Comparison of ENCODE assay signal across 18 cellular contexts in the genomic region with DNA sequence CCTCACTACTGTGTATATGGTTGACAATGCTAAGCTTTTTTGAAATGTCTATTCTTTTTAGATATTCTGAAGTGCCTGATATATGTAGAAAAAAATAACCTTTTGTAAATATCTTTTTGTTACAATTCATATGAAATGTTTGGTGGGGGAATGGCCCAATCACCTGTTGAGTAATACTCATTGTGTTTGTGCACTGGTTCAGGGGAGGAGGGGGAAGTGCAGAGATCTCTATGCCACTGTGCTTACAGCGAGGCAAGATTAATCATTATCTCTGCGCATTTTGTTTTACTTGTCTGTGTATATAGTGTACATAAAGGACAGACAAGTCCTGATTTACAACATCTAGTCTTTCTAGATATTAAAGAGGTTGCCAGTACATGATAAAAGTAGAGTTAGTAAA. TPM values are rescaled to one million over a fixed set of nuclear protein-coding genes. Genes with fewer than 3 reads are reported as not detected.
A peak's percentile ranks its signal among the peaks of the same experiment; 100 is the strongest.
DNase-seq lines count a peak whose midpoint lies in the region; ATAC-seq and TF ChIP-seq lines count a peak whose summit lies in the region.
"Had no signal": no experiment of that assay in that cellular context is flagged by ENCODE, and none has a peak within 500 bp of the region (broad histone marks: within the 10 kb centered on the region; RNA-seq: fewer than 3 reads in every experiment).

No MANE protein-coding gene starts in this region.

- peak overlapping the region; percentile 20 for H3K4me3 Mint-ChIP-seq in activated CD8-positive, alpha-beta T cell treated with anti-CD3 and anti-CD28 coated beads, Interleukin-2, amount 10 ng/mL, durations not matched to agents 7 days and 5 days
- H3K4me3 Mint-ChIP-seq in naive thymus-derived CD4-positive, alpha-beta T cell: peak overlapping the region in 5 of 10 donors; percentile 44 to 84 (median 66)
- H3K4me3 Mint-ChIP-seq: activated CD4-positive, alpha-beta T cell treated with anti-CD3 and anti-CD28 coated beads, Interleukin-2, amount 10 ng/mL, durations not matched to agents 7 days and 5 days; H9 had no signal

- peaks cover 20% of the 10 kb centered on the region for H3K27me3 Mint-ChIP-seq in activated CD8-positive, alpha-beta T cell treated with anti-CD3 and anti-CD28 coated beads, Interleukin-2, amount 10 ng/mL, durations not matched to agents 7 days and 5 days (ENCODE audit: low read depth)
- H3K27me3 Mint-ChIP-seq in naive thymus-derived CD4-positive, alpha-beta T cell: peaks cover 10 to 47% (median 29%) of the 10 kb centered on the region in 5 donors

- no peaks in the 10 kb centered on the region for H3K27me3 ChIP-seq in naive thymus-derived CD4-positive, alpha-beta T cell (ENCODE audit: control insufficient read depth in 2 of 2, insufficient read depth in 2 of 2, low read length in 2 of 2)
- H3K27me3 ChIP-seq in left ventricle myocardium inferior (ENCODE audit: low read depth): no peaks in the 10 kb centered on the region

- no peak for ATAC-seq in activated CD8-positive, alpha-beta T cell treated with anti-CD3 and anti-CD28 coated beads, Interleukin-2, amount 10 ng/mL, durations not matched to agents 7 days and 5 days
- ATAC-seq in naive thymus-derived CD4-positive, alpha-beta T cell: peak; percentile 62
- no peak for ATAC-seq in GM18517 (IDR thresholded peaks at IDR 0.05; ENCODE audit: unreplicated experiment)

- no peaks in the 10 kb centered on the region for H3K9me3 Mint-ChIP-seq in activated CD8-positive, alpha-beta T cell treated with anti-CD3 and anti-CD28 coated beads, Interleukin-2, amount 10 ng/mL, durations not matched to agents 7 days and 5 days (ENCODE audit: insufficient read depth)
- peaks cover 0 to 3% (median 0%) of the 10 kb centered on the region in 11 donors for H3K9me3 Mint-ChIP-seq in naive thymus-derived CD4-positive, alpha-beta T cell
- H3K9me3 Mint-ChIP-seq: activated CD4-positive, alpha-beta T cell treated with anti-CD3 and anti-CD28 coated beads, Interleukin-2, amount 10 ng/mL, durations not matched to agents 7 days and 5 days; dendritic cell treated with granulocyte-macrophage colony-stimulating factor and Interleukin-4, amounts not matched to agents 40 ng/mL and 50 ng/mL, for 4 days; H9 had no signal

- peak; percentile 31 for DNase-seq in COLO668 (lab: John Stamatoyannopoulos, UW; ENCODE audit: unreplicated experiment)
- no peak for DNase-seq in activated CD8-positive, alpha-beta T cell treated with anti-CD3 and anti-CD28 coated beads, Interleukin-2, amount 10 ng/mL, durations not matched to agents 7 days and 5 days
- peak in 1 of 9 donors; percentile 25 for DNase-seq in naive thymus-derived CD4-positive, alpha-beta T cell
- no peak for DNase-seq in NCI-H82 (lab: John Stamatoyannopoulos, UW)
- DNase-seq in left ventricle myocardium inferior: no peak
- DNase-seq: activated CD4-positive, alpha-beta T cell treated with anti-CD3 and anti-CD28 coated beads, Interleukin-2, amount 10 ng/mL, durations not matched to agents 7 days and 5 days; activated gamma-delta T cell; amygdala; Caco-2; H9; head of caudate nucleus; NCI-H446; small intestine; stimulated activated naive CD8-positive, alpha-beta T cell treated with anti-CD3 and anti-CD28 coated beads, Interleukin-15, Interleukin-2, amounts not matched to agents 100 U/mL and 50 U/mL, for 24 hours; tibial artery had no signal

- CTCF ChIA-PET in activated CD8-positive, alpha-beta T cell treated with anti-CD3 and anti-CD28 coated beads, Interleukin-2, amount 10 ng/mL, durations not matched to agents 7 days and 5 days (lab: Charles Lee): interaction anchor here (0.8 to 1.4 kb wide), 3 partner anchors 22 to 121 kb away, joined by 3 read pairs; no protein-coding TSS in a partner anchor
- CTCF ChIA-PET in naive thymus-derived CD4-positive, alpha-beta T cell (lab: Charles Lee): no interaction called here

- intact Hi-C loops in naive thymus-derived CD4-positive, alpha-beta T cell (cut with micrococcal nuclease): no loop called here
- intact Hi-C loops in left ventricle myocardium inferior (cut with micrococcal nuclease): no loop called here

- peaks cover 10% of the 10 kb centered on the region for H3K4me1 Mint-ChIP-seq in activated CD8-positive, alpha-beta T cell treated with anti-CD3 and anti-CD28 coated beads, Interleukin-2, amount 10 ng/mL, durations not matched to agents 7 days and 5 days (ENCODE audit: low read depth)
- peaks cover 0 to 9% (median 6%) of the 10 kb centered on the region in 7 donors for H3K4me1 Mint-ChIP-seq in naive thymus-derived CD4-positive, alpha-beta T cell

- TF ChIP-seq EP300 in Ishikawa (IDR thresholded peaks at IDR 0.05; ENCODE audit: borderline replicate concordance): no peak

- H3K4me1 ChIP-seq in naive thymus-derived CD4-positive, alpha-beta T cell (ENCODE audit: control insufficient read depth in 2 of 2, insufficient read depth in 2 of 2, low read length in 2 of 2): no peaks in the 10 kb centered on the region
- H3K4me1 ChIP-seq in left ventricle myocardium inferior: peaks cover 4% of the 10 kb centered on the region
- H3K4me1 ChIP-seq: tibial artery had no signal

- no peak overlapping the region for H3K27ac ChIP-seq in naive thymus-derived CD4-positive, alpha-beta T cell (ENCODE audit: low read depth, low read length)
- H3K27ac ChIP-seq in left ventricle myocardium inferior (replicated peaks): no peak overlapping the region

- POLR2A ChIA-PET in activated CD8-positive, alpha-beta T cell treated with anti-CD3 and anti-CD28 coated beads, Interleukin-2, amount 10 ng/mL, durations not matched to agents 7 days and 5 days (lab: Charles Lee): no interaction called here
- POLR2A ChIA-PET in naive thymus-derived CD4-positive, alpha-beta T cell (lab: Charles Lee): no interaction called here

- H3K36me3 Mint-ChIP-seq in activated CD8-positive, alpha-beta T cell treated with anti-CD3 and anti-CD28 coated beads, Interleukin-2, amount 10 ng/mL, durations not matched to agents 7 days and 5 days (ENCODE audit: low read depth): peaks cover 26% of the 10 kb centered on the region
- peaks cover 0 to 26% (median 26%) of the 10 kb centered on the region in 5 donors for H3K36me3 Mint-ChIP-seq in naive thymus-derived CD4-positive, alpha-beta T cell

- no peak for TF ChIP-seq CTCF in left ventricle myocardium inferior (IDR thresholded peaks at IDR 0.05; ENCODE audit: borderline replicate concordance)

- H3K9me3 ChIP-seq in naive thymus-derived CD4-positive, alpha-beta T cell (ENCODE audit: control insufficient read depth in 2 of 3, low read length in 3 of 3): no peaks in the 10 kb centered on the region
- no peaks in the 10 kb centered on the region for H3K9me3 ChIP-seq in left ventricle myocardium inferior (replicated peaks)
- H3K9me3 ChIP-seq: Caco-2, tibial artery had no signal

- H3K27ac Mint-ChIP-seq in activated CD8-positive, alpha-beta T cell treated with anti-CD3 and anti-CD28 coated beads, Interleukin-2, amount 10 ng/mL, durations not matched to agents 7 days and 5 days: no peak overlapping the region
- peak overlapping the region in 4 of 9 donors; percentile 32 to 97 (median 58) for H3K27ac Mint-ChIP-seq in naive thymus-derived CD4-positive, alpha-beta T cell
- H3K27ac Mint-ChIP-seq: activated CD4-positive, alpha-beta T cell treated with anti-CD3 and anti-CD28 coated beads, Interleukin-2, amount 10 ng/mL, durations not matched to agents 7 days and 5 days; H9 had no signal

- no peak for TF ChIP-seq RAD21 in Ishikawa (IDR thresholded peaks at IDR 0.05; ENCODE audit: low read depth)

- no peaks in the 10 kb centered on the region for H3K36me3 ChIP-seq in naive thymus-derived CD4-positive, alpha-beta T cell (ENCODE audit: control insufficient read depth in 2 of 3, insufficient read depth in 3 of 3, low read length in 3 of 3)
- peaks cover 4% of the 10 kb centered on the region for H3K36me3 ChIP-seq in left ventricle myocardium inferior

- no peak overlapping the region for H3K4me3 ChIP-seq in naive thymus-derived CD4-positive, alpha-beta T cell (ENCODE audit: low read length)
- no peak overlapping the region for H3K4me3 ChIP-seq in left ventricle myocardium inferior

TF ChIP-seq in Ishikawa, 13 proteins besides CTCF, POLR2A, EP300 and RAD21:
- TF ChIP-seq FOXM1 (IDR thresholded peaks at IDR 0.05; ENCODE audit: borderline replicate concordance, low read depth) (no peak), CEBPB (IDR thresholded peaks at IDR 0.05) (peak; percentile 59)

RNA-seq across cellular contexts. Expression of a gene that starts 25.2 kb away (rescaled TPM):
- 10 to 100 TPM; 38.2 to 39.7 TPM for total RNA-seq in activated CD8-positive, alpha-beta T cell treated with anti-CD3 and anti-CD28 coated beads, Interleukin-2, amount 10 ng/mL, durations not matched to agents 7 days and 5 days
- total RNA-seq in naive thymus-derived CD4-positive, alpha-beta T cell: 10 to 100 TPM; 19.8 to 37.7 (median 27.5) TPM
- polyA plus RNA-seq in naive thymus-derived CD4-positive, alpha-beta T cell: 10 to 100 TPM; 21.3 to 49.1 TPM
- 20.3 TPM for total RNA-seq in left ventricle myocardium inferior

RNA-seq across cellular contexts. Expression of a gene that starts 39.5 kb away (rescaled TPM):
- under 1 TPM; 0.21 to 0.29 TPM for total RNA-seq in activated CD8-positive, alpha-beta T cell treated with anti-CD3 and anti-CD28 coated beads, Interleukin-2, amount 10 ng/mL, durations not matched to agents 7 days and 5 days
- 10 to 100 TPM in 2 of 5 experiments, under 1 TPM in 2, not detected in 1; 0.56 to 30.5 (median 15.4) TPM for total RNA-seq in naive thymus-derived CD4-positive, alpha-beta T cell
- polyA plus RNA-seq in naive thymus-derived CD4-positive, alpha-beta T cell: not detected
- total RNA-seq in left ventricle myocardium inferior: 288 TPM
- total RNA-seq: activated CD4-positive, alpha-beta T cell treated with anti-CD3 and anti-CD28 coated beads, Interleukin-2, amount 10 ng/mL, durations not matched to agents 7 days and 5 days had no signal
